Comparison of ENCODE assay signal across 1 cellular context in the genomic region with DNA sequence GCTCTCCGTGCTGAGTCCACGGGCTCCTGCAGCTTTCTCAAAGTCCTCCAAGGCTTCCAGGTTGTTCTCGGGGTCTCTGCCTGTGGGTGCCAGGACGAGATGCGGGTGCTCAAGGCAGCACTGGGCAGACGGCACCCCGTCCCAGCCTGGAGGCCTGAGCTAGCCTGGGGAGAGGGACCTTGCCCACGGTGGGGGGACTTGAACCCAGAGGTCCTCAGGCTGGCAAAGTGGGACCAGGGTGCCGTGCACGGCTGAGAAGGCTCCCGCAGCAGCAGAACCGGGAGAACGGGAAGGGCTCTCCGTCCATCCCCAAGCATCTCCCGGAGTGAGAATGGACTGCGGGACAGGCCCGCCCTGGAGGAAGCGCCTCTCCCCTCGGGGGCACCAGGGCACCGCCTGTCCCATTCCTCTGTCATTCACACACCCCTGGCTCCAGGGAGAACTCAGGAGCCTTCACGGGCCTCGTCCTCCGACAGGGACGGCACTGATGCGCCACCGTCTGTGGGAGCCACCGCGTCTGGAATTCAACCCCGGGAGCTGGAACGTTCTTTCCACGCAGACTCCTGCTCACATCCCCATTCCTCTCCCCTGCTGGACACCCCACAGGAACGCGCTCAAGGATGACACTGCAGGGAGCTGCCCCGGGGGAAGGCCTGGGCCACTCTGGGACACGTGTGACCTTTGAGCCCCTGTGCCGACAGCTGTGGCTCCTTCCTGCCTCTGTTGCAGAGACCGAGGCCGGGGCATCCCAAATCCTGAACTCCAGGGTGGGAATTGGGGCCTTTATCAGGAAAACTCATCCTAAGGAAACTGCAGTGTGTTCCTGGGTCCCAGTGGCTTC.
TF ChIP-seq lines count a peak whose summit lies in the region.

No MANE protein-coding gene starts in this region.

TF ChIP-seq in HepG2, 621 proteins besides CTCF, POLR2A, EP300 and RAD21:
- TF ChIP-seq HNF4A (CRISPR knock-in tag; IDR thresholded peaks at IDR 0.05) = peak; percentile 33; the same call in 1 of the 2 replicates
- TF ChIP-seq, protein P1, sequence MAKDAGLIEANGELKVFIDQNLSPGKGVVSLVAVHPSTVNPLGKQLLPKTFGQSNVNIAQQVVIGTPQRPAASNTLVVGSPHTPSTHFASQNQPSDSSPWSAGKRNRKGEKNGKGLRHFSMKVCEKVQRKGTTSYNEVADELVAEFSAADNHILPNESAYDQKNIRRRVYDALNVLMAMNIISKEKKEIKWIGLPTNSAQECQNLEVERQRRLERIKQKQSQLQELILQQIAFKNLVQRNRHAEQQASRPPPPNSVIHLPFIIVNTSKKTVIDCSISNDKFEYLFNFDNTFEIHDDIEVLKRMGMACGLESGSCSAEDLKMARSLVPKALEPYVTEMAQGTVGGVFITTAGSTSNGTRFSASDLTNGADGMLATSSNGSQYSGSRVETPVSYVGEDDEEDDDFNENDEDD (CRISPR knock-in tag; IDR thresholded peaks at IDR 0.05; ENCODE audit: borderline replicate concordance) = no peak
- TF ChIP-seq BHLHE40 (IDR thresholded peaks at IDR 0.05; ENCODE audit: low read length) = peak; percentile 74
- no peak for TF ChIP-seq ZNF597 (CRISPR knock-in tag; IDR thresholded peaks at IDR 0.05)
TF ChIP-seq in HepG2: peak in this region for 2.
